8 cellular contexts compared by ENCODE assay signal in the genomic region with DNA sequence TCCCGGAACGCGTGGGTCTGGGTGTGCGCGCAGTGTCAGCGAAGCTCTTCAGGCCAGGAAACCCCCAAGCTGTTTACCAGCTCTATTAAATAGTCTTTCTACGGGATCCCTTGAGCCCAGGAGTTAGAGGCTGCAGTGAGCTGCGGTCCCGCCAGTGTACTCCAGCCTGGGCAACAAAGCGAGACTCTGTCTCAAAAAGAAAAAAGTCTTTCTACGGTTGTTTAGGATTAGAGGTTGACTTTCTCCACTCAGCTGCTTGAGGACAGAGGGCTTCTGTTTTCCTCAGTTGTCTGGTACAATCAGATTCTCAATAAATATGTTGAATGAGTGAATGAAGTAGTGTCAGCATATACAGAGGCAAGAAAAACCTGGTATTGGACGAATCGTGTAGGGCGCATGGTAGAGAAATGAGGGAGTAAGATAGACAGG. TPM values are rescaled to one million over a fixed set of nuclear protein-coding genes. Genes with fewer than 3 reads are reported as not detected.
DNase-seq lines count a peak whose midpoint lies in the region; ATAC-seq and TF ChIP-seq lines count a peak whose summit lies in the region.

No MANE protein-coding gene starts in this region.

- H3K56ac ChIP-seq in IMR-90 (ENCODE audit: extremely low read depth, insufficient read depth, low read length): peak overlapping the region; percentile 88

- peak overlapping the region; percentile 35; the same call in 1 of the 2 replicates for H2AK5ac ChIP-seq in IMR-90 (ENCODE audit: low read depth, low read length)

- H3K36me3 Mint-ChIP-seq in chondrocyte (ENCODE audit: low read depth): peaks cover 18% of the 10 kb centered on the region

- TF ChIP-seq CTCF in A673 (conservative IDR thresholded peaks at IDR 0.05; ENCODE audit: low read depth, low read length): no peak
- no peak for TF ChIP-seq CTCF in IMR-90 (conservative IDR thresholded peaks at IDR 0.05; ENCODE audit: low read depth, low read length)
- TF ChIP-seq CTCF in chondrocyte (IDR thresholded peaks at IDR 0.05): no peak

- no peaks in the 10 kb centered on the region for H3K9me3 ChIP-seq in A673 (ENCODE audit: low read depth, low read length, poor library complexity, severe bottlenecking)
- H3K9me3 ChIP-seq in IMR-90 (ENCODE audit: control insufficient read depth, insufficient read depth, low read length): no peaks in the 10 kb centered on the region
- no peaks in the 10 kb centered on the region for H3K9me3 ChIP-seq in muscle layer of colon (ENCODE audit: low read length)

- no peaks in the 10 kb centered on the region for H3K27me3 ChIP-seq in A673 (replicated peaks; ENCODE audit: insufficient read depth, low read depth, low read length, poor library complexity)
- H3K27me3 ChIP-seq in IMR-90 (ENCODE audit: control insufficient read depth, insufficient read depth, low read length): no peaks in the 10 kb centered on the region
- H3K27me3 ChIP-seq in muscle layer of colon (ENCODE audit: control insufficient read depth in 1 of 2, insufficient read depth in 2 of 2, low read length in 2 of 2): peaks cover 0 to 4% of the 10 kb centered on the region in 2 donors

- H3K18ac ChIP-seq in IMR-90 (ENCODE audit: low read depth, low read length): no peak overlapping the region

- no peak overlapping the region for H2BK20ac ChIP-seq in IMR-90 (ENCODE audit: low read depth, low read length)

- H3K23ac ChIP-seq in IMR-90 (ENCODE audit: low read depth, low read length): peak overlapping the region; percentile 99

- H3K4me1 Mint-ChIP-seq in chondrocyte (ENCODE audit: low read depth): peaks cover 30% of the 10 kb centered on the region

- H2BK5ac ChIP-seq in IMR-90 (ENCODE audit: low read depth, low read length, poor library complexity, severe bottlenecking): peak overlapping the region; percentile 35

- peak overlapping the region; percentile 60; the same call in 1 of the 2 replicates for H3K4ac ChIP-seq in IMR-90 (ENCODE audit: low read depth, low read length)

- no peak for TF ChIP-seq POLR2A in IMR-90 (IDR thresholded peaks at IDR 0.05; ENCODE audit: low read depth, low read length)

- peaks cover 5% of the 10 kb centered on the region; the same call in 1 of the 2 replicates for H3K9me1 ChIP-seq in IMR-90 (ENCODE audit: insufficient read depth, low read length)

- H2BK15ac ChIP-seq in IMR-90 (ENCODE audit: low read depth, low read length): peak overlapping the region; percentile 42; the same call in 1 of the 3 replicates

- DNase-seq in A673 (ENCODE audit: low spot score) (no peak), IMR-90 (no peak), chondrocyte (ENCODE audit: low spot score) (no peak), NAMALWA (ENCODE audit: low spot score) (no peak)

- no peaks in the 10 kb centered on the region for H3K27me3 Mint-ChIP-seq in chondrocyte (ENCODE audit: low read depth)

- TSS peak; percentile 50 for BruUV-seq in A673 (replicated peaks; lab: Mats Ljungman, UMichigan)
- TSS peak; percentile 50 for BruUV-seq in IMR-90 (replicated peaks; lab: Mats Ljungman, UMichigan)

- H2AK9ac ChIP-seq in IMR-90 (replicated peaks; ENCODE audit: low read depth, low read length, poor library complexity): peak overlapping the region; percentile 58

- H3K4me1 ChIP-seq in A673 (ENCODE audit: insufficient read depth, low read length, poor library complexity, severe bottlenecking) (peaks cover 8% of the 10 kb centered on the region), IMR-90 (ENCODE audit: control insufficient read depth, insufficient read depth, low read length) (peaks cover 8% of the 10 kb centered on the region), muscle layer of colon (ENCODE audit: insufficient read depth, low read length) (peaks cover 24% of the 10 kb centered on the region)

- in situ Hi-C loops in IMR-90 (cut with MboI; ENCODE audit: low sequenced_read_pairs): loop anchor here (5.0 kb wide), 1 partner anchor 70 kb away; a partner anchor contains a TSS

- peak overlapping the region; percentile 98 for H3K4me2 ChIP-seq in IMR-90 (ENCODE audit: low read depth, low read length)

- H2BK120ac ChIP-seq in IMR-90 (ENCODE audit: low read depth, low read length): 0 out of 2 replicates have a peak overlapping the region, but pooled peaks have one; percentile 26

- dilution Hi-C loops in IMR-90 (cut with HindIII; ENCODE audit: low sequenced_read_pairs, unreplicated experiment): no loop called here

- H4K5ac ChIP-seq in IMR-90 (ENCODE audit: low read depth, low read length): no peak overlapping the region

- H3K14ac ChIP-seq in IMR-90 (replicated peaks; ENCODE audit: low read depth, low read length): peak overlapping the region; percentile 92

- intact Hi-C loops in A673 (cut with micrococcal nuclease; ENCODE audit: unreplicated experiment) (loop anchor here (5.0 kb wide), 1 partner anchor 40 kb away; a partner anchor contains a TSS), IMR-90 (cut with micrococcal nuclease) (loop anchor here (5.0 kb wide), 1 partner anchor 45 kb away; a partner anchor contains a TSS)

- peak overlapping the region; percentile 53 to 67; a peak in 2 of 4 replicates for H4K8ac ChIP-seq in IMR-90 (ENCODE audit: low read depth in 2 of 2, low read length in 2 of 2)

- 0 out of 2 replicates have a peak overlapping the region, but pooled peaks have one; percentile 49 for H4K91ac ChIP-seq in IMR-90 (ENCODE audit: insufficient read depth, low read depth, low read length)

- CTCF ChIA-PET in A673 (lab: Charles Lee): interaction anchor here (0.6 kb wide), 1 partner anchor 243 kb away, joined by 3 read pairs; no protein-coding TSS in a partner anchor
- CTCF ChIA-PET in IMR-90 (lab: Yijun Ruan, JAX): interaction anchor here (1.0 kb wide), 1 partner anchor 16 kb away, joined by 3 read pairs; no protein-coding TSS in a partner anchor

- peak overlapping the region; percentile 74 for H2AFZ ChIP-seq in IMR-90 (replicated peaks; ENCODE audit: low read length, poor library complexity)

- H3K9ac ChIP-seq in IMR-90 (ENCODE audit: low read depth, low read length) (peak overlapping the region; percentile 93), muscle layer of colon (ENCODE audit: low read length) (peak overlapping the region; percentile 87)

- POLR2A ChIA-PET in A673 (lab: Charles Lee; ENCODE audit: low non-redundant PET) (no interaction called here), IMR-90 (lab: Charles Lee; ENCODE audit: unreplicated experiment) (interaction anchor here (0.8 kb wide), 1 partner anchor 70 kb away, joined by 3 read pairs; no protein-coding TSS in a partner anchor)

- ATAC-seq in IMR-90 (ENCODE audit: low read depth) (peak; percentile 4), HG03196 (IDR thresholded peaks at IDR 0.05; ENCODE audit: unreplicated experiment) (no peak), HG02642 (IDR thresholded peaks at IDR 0.05; ENCODE audit: poor library complexity, unreplicated experiment) (no peak), GM19463 (IDR thresholded peaks at IDR 0.05; ENCODE audit: unreplicated experiment) (no peak)

- WGBS in IMR-90 (ENCODE audit: extremely low coverage in 2 of 2, insufficient read length in 1 of 2), 2 experiments: 21% methylated on average over 4 of the region's 14 CpGs; no CpG with 5 or more reads in 1 of the 2 experiments

- H3K9me3 Mint-ChIP-seq in chondrocyte (ENCODE audit: low read depth): no peaks in the 10 kb centered on the region

- H3K4me3 ChIP-seq in A673 (ENCODE audit: low read depth, low read length, poor library complexity, severe bottlenecking) (peak overlapping the region; percentile 88), IMR-90 (ENCODE audit: insufficient read depth, low read depth, low read length) (peak overlapping the region; percentile 59), muscle layer of colon (ENCODE audit: low read depth in 1 of 2, low read length in 2 of 2) (peak overlapping the region; percentile 88 to 92)

- TF ChIP-seq RAD21 in IMR-90 (IDR thresholded peaks at IDR 0.05; ENCODE audit: low read length): no peak

- peak overlapping the region; percentile 94 for H3K27ac ChIP-seq in A673 (ENCODE audit: low read depth, low read length, poor library complexity, severe bottlenecking)
- H3K27ac ChIP-seq in IMR-90 (ENCODE audit: insufficient read depth, low read length): peak overlapping the region; percentile 77
- H3K27ac ChIP-seq in muscle layer of colon (ENCODE audit: low read depth, low read length): peak overlapping the region; percentile 63

- H3K4me3 Mint-ChIP-seq in chondrocyte (ENCODE audit: unreplicated experiment): peak overlapping the region; percentile 85

- H4K20me1 ChIP-seq in IMR-90 (ENCODE audit: insufficient read depth, low read length): peaks cover 7% of the 10 kb centered on the region

- H3K36me3 ChIP-seq in A673 (ENCODE audit: insufficient read depth, low read length, poor library complexity, severe bottlenecking): peaks cover 36% of the 10 kb centered on the region
- H3K36me3 ChIP-seq in IMR-90 (ENCODE audit: control insufficient read depth, insufficient read depth, low read length): peaks cover 30% of the 10 kb centered on the region
- peaks cover 35% of the 10 kb centered on the region for H3K36me3 ChIP-seq in muscle layer of colon (ENCODE audit: insufficient read depth, low read length)

- H3K27ac Mint-ChIP-seq in chondrocyte (ENCODE audit: unreplicated experiment): peak overlapping the region; percentile 88

- peaks cover 16 to 51% of the 10 kb centered on the region in 2 experiments for H3K79me1 ChIP-seq in IMR-90 (ENCODE audit: low read depth in 1 of 2, low read length in 2 of 2)

RNA-seq across cellular contexts. Expression of a gene that starts 0.6 kb away (rescaled TPM):
- total RNA-seq in A673 (2021): 95.8 and 96.3 TPM in 2 replicates
- 25.5 and 32.5 TPM in 2 replicates for total RNA-seq in IMR-90 (2012; rRNA removed)
- polyA plus RNA-seq in IMR-90 (2012; rRNA removed): 42.2 and 43.5 TPM in 2 replicates
- 24.2 and 30.0 TPM in 2 replicates for polyA plus RNA-seq in IMR-90 (2012; cell fraction: cytosol; rRNA removed)
- polyA plus RNA-seq in IMR-90 (2012; cell fraction: nucleus; rRNA removed; ENCODE audit: low replicate concordance): 59.8 and 62.4 TPM in 2 replicates
- total RNA-seq in chondrocyte: 30.3 to 37.3 TPM (median 34.4 TPM) in 3 replicates

RNA-seq across cellular contexts. Expression of a gene that starts 16.9 kb away (rescaled TPM):
- total RNA-seq in A673 (2021) (not detected in 2 replicates), IMR-90 (2012; rRNA removed) (under 0.01 TPM in 1 of 2 replicates, not detected in the other), chondrocyte (not detected in 3 replicates)
- 0.19 and 0.21 TPM in 2 replicates for polyA plus RNA-seq in IMR-90 (2012; rRNA removed)
- polyA plus RNA-seq in IMR-90 (2012; cell fraction: cytosol; rRNA removed): 0.13 and 0.22 TPM in 2 replicates
- 0.12 and 0.28 TPM in 2 replicates for polyA plus RNA-seq in IMR-90 (2012; cell fraction: nucleus; rRNA removed; ENCODE audit: low replicate concordance)

RNA-seq across cellular contexts. Expression of a gene that starts 39.8 kb away (rescaled TPM):
- total RNA-seq in A673 (2021) (69.4 and 86.2 TPM in 2 replicates), IMR-90 (2012; rRNA removed) (43.0 and 62.6 TPM in 2 replicates), chondrocyte (30.6 to 36.6 TPM (median 34.0 TPM) in 3 replicates)
- polyA plus RNA-seq in IMR-90 (2012; rRNA removed): 30.0 and 32.5 TPM in 2 replicates
- 24.4 and 33.2 TPM in 2 replicates for polyA plus RNA-seq in IMR-90 (2012; cell fraction: cytosol; rRNA removed)
- polyA plus RNA-seq in IMR-90 (2012; cell fraction: nucleus; rRNA removed; ENCODE audit: low replicate concordance): 19.3 and 23.2 TPM in 2 replicates

RNA-seq across cellular contexts. Expression of a gene that starts 40.2 kb away (rescaled TPM):
- total RNA-seq in A673 (2021): 541 and 556 TPM in 2 replicates
- total RNA-seq in IMR-90 (2012; rRNA removed): 35.0 and 36.6 TPM in 2 replicates
- 242 and 249 TPM in 2 replicates for polyA plus RNA-seq in IMR-90 (2012; rRNA removed)
- polyA plus RNA-seq in IMR-90 (2012; cell fraction: cytosol; rRNA removed): 138 and 343 TPM in 2 replicates
- polyA plus RNA-seq in IMR-90 (2012; cell fraction: nucleus; rRNA removed; ENCODE audit: low replicate concordance): 38.2 and 99.5 TPM in 2 replicates
- 178 to 243 TPM (median 187 TPM) in 3 replicates for total RNA-seq in chondrocyte

RNA-seq across cellular contexts. Expression of a gene that starts 42.9 kb away (rescaled TPM):
- total RNA-seq in A673 (2021): 122 and 124 TPM in 2 replicates
- total RNA-seq in IMR-90 (2012; rRNA removed): 237 and 339 TPM in 2 replicates
- 344 and 428 TPM in 2 replicates for polyA plus RNA-seq in IMR-90 (2012; rRNA removed)
- polyA plus RNA-seq in IMR-90 (2012; cell fraction: cytosol; rRNA removed): 436 and 1,014 TPM in 2 replicates
- polyA plus RNA-seq in IMR-90 (2012; cell fraction: nucleus; rRNA removed; ENCODE audit: low replicate concordance): 331 and 343 TPM in 2 replicates
- 111 to 142 TPM (median 116 TPM) in 3 replicates for total RNA-seq in chondrocyte
